15 cellular contexts compared by ENCODE assay signal in genomic region chr1:112446411-112446810, GRCh38. TPM values are rescaled to one million over a fixed set of nuclear protein-coding genes. Genes with fewer than 3 reads are reported as not detected.
A peak's percentile ranks its signal among the peaks of the same experiment; 100 is the strongest.
DNase-seq lines count a peak whose midpoint lies in the region; ATAC-seq and TF ChIP-seq lines count a peak whose summit lies in the region.
"Had no signal": no experiment of that assay in that cellular context is flagged by ENCODE, and none has a peak within 500 bp of the region (broad histone marks: within the 10 kb centered on the region; RNA-seq: fewer than 3 reads in every experiment).

No MANE protein-coding gene starts in this region.

- no peaks in the 10 kb centered on the region for H4K20me1 ChIP-seq in MM.1S (ENCODE audit: insufficient read depth, low read length)

- no peaks in the 10 kb centered on the region for H3K9me2 ChIP-seq in MM.1S (replicated peaks; ENCODE audit: insufficient read depth, low read length)

- peaks cover 13% of the 10 kb centered on the region for H3K36me3 Mint-ChIP-seq in chondrocyte (ENCODE audit: low read depth)
- H3K36me3 Mint-ChIP-seq: CD4-positive, CD25-positive, alpha-beta regulatory T cell had no signal

- no peak overlapping the region for H3K4me3 Mint-ChIP-seq in chondrocyte (ENCODE audit: unreplicated experiment)
- H3K4me3 Mint-ChIP-seq: B cell; CD4-positive, CD25-positive, alpha-beta regulatory T cell had no signal

- H3K4me1 Mint-ChIP-seq in chondrocyte (ENCODE audit: low read depth), result peaks cover 51% of the 10 kb centered on the region
- H3K4me1 Mint-ChIP-seq: B cell; CD4-positive, CD25-positive, alpha-beta regulatory T cell had no signal

- 0 out of 2 replicates have a peak, but pooled peaks cover 5% of the 10 kb centered on the region for H3K4me1 ChIP-seq in MM.1S (ENCODE audit: low read length)
- H3K4me1 ChIP-seq in mesenchymal stem cell (ENCODE audit: control insufficient read depth, insufficient read depth, low read depth, low read length), result peaks cover 5% of the 10 kb centered on the region
- peaks cover 17 to 54% (median 26%) of the 10 kb centered on the region in 4 donors for H3K4me1 ChIP-seq in upper lobe of left lung

- no peak overlapping the region for H2AK5ac ChIP-seq in mesenchymal stem cell (ENCODE audit: low read length, severe bottlenecking)

- no peak overlapping the region for H3K4me3 ChIP-seq in MM.1S (ENCODE audit: low read length)
- H3K4me3 ChIP-seq in mesenchymal stem cell (ENCODE audit: insufficient read depth in 1 of 2, low read depth in 1 of 2, low read length in 2 of 2), result no peak overlapping the region
- no peak overlapping the region for H3K4me3 ChIP-seq in upper lobe of left lung

- H2BK120ac ChIP-seq in mesenchymal stem cell (ENCODE audit: low read depth, low read length), result no peak overlapping the region

- DNase-seq in MM.1S, result peak; percentile 7
- no peak for DNase-seq in chondrocyte (ENCODE audit: low spot score)
- peak; percentile 63 for DNase-seq in mesenchymal stem cell
- no peak for DNase-seq in upper lobe of left lung
- no peak for DNase-seq in germinal center (ENCODE audit: low spot score)
- DNase-seq: CD4-positive, CD25-positive, alpha-beta regulatory T cell; KG1; NCI-H1048; NCI-H146; NCI-H2081; NCI-H510A; NCI-H774 had no signal

- H3K79me1 ChIP-seq in mesenchymal stem cell (replicated peaks; ENCODE audit: low read length, poor library complexity, severe bottlenecking), result peaks cover 6% of the 10 kb centered on the region

- H3K36me3 ChIP-seq in MM.1S (replicated peaks; ENCODE audit: insufficient read depth, low read length) (no peaks in the 10 kb centered on the region), mesenchymal stem cell (ENCODE audit: control insufficient read depth in 1 of 2, insufficient read depth in 2 of 2, low read depth in 1 of 2, low read length in 2 of 2) (peaks cover 8 to 29% of the 10 kb centered on the region in 2 experiments), upper lobe of left lung (peaks cover 0 to 19% (median 5%) of the 10 kb centered on the region in 4 donors)

- H3K9ac ChIP-seq in MM.1S (ENCODE audit: low read length), result no peak overlapping the region
- no peak overlapping the region for H3K9ac ChIP-seq in mesenchymal stem cell (ENCODE audit: low read length)

- H3K9me3 Mint-ChIP-seq in chondrocyte (ENCODE audit: low read depth), result no peaks in the 10 kb centered on the region
- H3K9me3 Mint-ChIP-seq: CD4-positive, CD25-positive, alpha-beta regulatory T cell had no signal

- no peak overlapping the region for H3K23ac ChIP-seq in mesenchymal stem cell (ENCODE audit: low read length in 2 of 2)

- ATAC-seq in upper lobe of left lung (ENCODE audit: low FRiP score in 2 of 2) (no peak), GM18873 (IDR thresholded peaks at IDR 0.05; ENCODE audit: low FRiP score, unreplicated experiment) (no peak), GM21367 (IDR thresholded peaks at IDR 0.05; ENCODE audit: unreplicated experiment) (no peak)

- no peak overlapping the region for H2BK15ac ChIP-seq in mesenchymal stem cell (ENCODE audit: low read depth, poor library complexity, severe bottlenecking)

- H2BK5ac ChIP-seq in mesenchymal stem cell (ENCODE audit: low read depth, low read length, poor library complexity, severe bottlenecking), result no peak overlapping the region

- H3K9me3 ChIP-seq in MM.1S (replicated peaks; ENCODE audit: insufficient read depth, low read length) (no peaks in the 10 kb centered on the region), mesenchymal stem cell (ENCODE audit: control insufficient read depth, low read length) (no peaks in the 10 kb centered on the region), upper lobe of left lung (no peaks in the 10 kb centered on the region)

- no peak overlapping the region for H4K8ac ChIP-seq in mesenchymal stem cell (ENCODE audit: low read length)

- TF ChIP-seq EP300 in upper lobe of left lung (IDR thresholded peaks at IDR 0.05), result no peak

- no peak overlapping the region for H2BK12ac ChIP-seq in mesenchymal stem cell (ENCODE audit: low read length in 2 of 2)

- peak overlapping the region; percentile 80 for H3K27ac Mint-ChIP-seq in chondrocyte (ENCODE audit: unreplicated experiment)
- H3K27ac Mint-ChIP-seq: B cell; CD4-positive, CD25-positive, alpha-beta regulatory T cell had no signal

- no peak overlapping the region for H3K18ac ChIP-seq in mesenchymal stem cell (ENCODE audit: low read depth in 1 of 2, low read length in 2 of 2)

- WGBS in mesenchymal stem cell, result 96% methylated on average over 1 of the region's 1 CpG
- 82 to 87% methylated on average over 1 of the region's 1 CpG for WGBS in upper lobe of left lung, 2 donors

- no peak overlapping the region for H3K4ac ChIP-seq in mesenchymal stem cell (ENCODE audit: low read depth in 1 of 2, low read length in 2 of 2)

- no peak overlapping the region for H4K91ac ChIP-seq in mesenchymal stem cell (ENCODE audit: low read length)

- H3F3A ChIP-seq in MM.1S (ENCODE audit: insufficient read depth, low read length), result no peaks in the 10 kb centered on the region

- H3K4me2 ChIP-seq in MM.1S (ENCODE audit: low read depth, low read length), result peak overlapping the region; percentile 63; the same call in 1 of the 2 replicates
- no peak overlapping the region for H3K4me2 ChIP-seq in mesenchymal stem cell (ENCODE audit: low read length, poor library complexity, severe bottlenecking)

- H3K27me3 Mint-ChIP-seq in chondrocyte (ENCODE audit: low read depth), result no peaks in the 10 kb centered on the region
- H3K27me3 Mint-ChIP-seq: CD4-positive, CD25-positive, alpha-beta regulatory T cell had no signal

- TF ChIP-seq POLR2A in upper lobe of left lung (IDR thresholded peaks at IDR 0.05), result no peak

- TF ChIP-seq CTCF in MM.1S (IDR thresholded peaks at IDR 0.05; ENCODE audit: low read length) (no peak), chondrocyte (IDR thresholded peaks at IDR 0.05) (no peak), upper lobe of left lung (IDR thresholded peaks at IDR 0.05) (no peak)

- no peaks in the 10 kb centered on the region for H3K79me2 ChIP-seq in MM.1S (ENCODE audit: low read length)

- H2AFZ ChIP-seq in MM.1S (ENCODE audit: low read length), result peak overlapping the region; percentile 42; the same call in 1 of the 2 replicates
- no peak overlapping the region for H2AFZ ChIP-seq in mesenchymal stem cell (ENCODE audit: low read depth, low read length)

- H3K27me3 ChIP-seq in MM.1S (replicated peaks; ENCODE audit: insufficient read depth, low read length), result no peaks in the 10 kb centered on the region
- H3K27me3 ChIP-seq in mesenchymal stem cell (ENCODE audit: control insufficient read depth in 1 of 2, insufficient read depth in 1 of 2, low read length in 2 of 2), result no peaks in the 10 kb centered on the region
- H3K27me3 ChIP-seq in upper lobe of left lung, result no peaks in the 10 kb centered on the region

- H3K14ac ChIP-seq in mesenchymal stem cell (ENCODE audit: low read length in 2 of 2), result no peak overlapping the region

- H3K27ac ChIP-seq in MM.1S (ENCODE audit: low read length) (no peak overlapping the region), mesenchymal stem cell (ENCODE audit: low read length, poor library complexity, severe bottlenecking) (no peak overlapping the region), upper lobe of left lung (peak overlapping the region; percentile 46 to 67 (median 56))

RNA-seq across cellular contexts. Expression of gene CTTNBP2NL, which starts 50.4 kb away (rescaled TPM):
- total RNA-seq in chondrocyte (52.2 to 58.7 TPM (median 52.4 TPM) in 3 replicates), upper lobe of left lung (10 to 100 TPM; 33.1 to 95.3 (median 53.7) TPM)
- 16.2 TPM for polyA plus RNA-seq in mesenchymal stem cell (2013, experiment 1 of 2)
- polyA plus RNA-seq in mesenchymal stem cell (2013, experiment 2 of 2), result 17.4 TPM

Comparison
In these comparisons a context has a peak if more than half of its experiments do, and no peak if none do; other contexts are left out.
1. DNase-seq: peak in MM.1S (single experiment) and mesenchymal stem cell (single experiment); none in chondrocyte (single experiment), upper lobe of left lung (0 of 2) and germinal center (single experiment).
2. H3K27ac ChIP-seq: peak in upper lobe of left lung (4 of 4); none in MM.1S (single experiment) and mesenchymal stem cell (single experiment).